Comparison of ENCODE assay signal across 1 cellular context in genomic region chr10:96112531-96112930, GRCh38.
TF ChIP-seq lines count a peak whose summit lies in the region.

No MANE protein-coding gene starts in this region.

TF ChIP-seq in K562, 482 proteins besides CTCF, POLR2A, EP300 and RAD21 (continued from another document and continues in another):
- TF ChIP-seq ZBTB11 (CRISPR knock-in tag; IDR thresholded peaks at IDR 0.05) (0 out of 6 replicates have a peak, but pooled peaks of 1 of the 3 experiments have one; percentile 22), ZBED1 (IDR thresholded peaks at IDR 0.05) (no peak), MLLT1 (IDR thresholded peaks at IDR 0.05) (no peak), CHAMP1 (IDR thresholded peaks at IDR 0.05) (no peak), MBD2 (IDR thresholded peaks at IDR 0.05; ENCODE audit: borderline replicate concordance, low read depth) (no peak), TEAD4 (IDR thresholded peaks at IDR 0.05; ENCODE audit: low read length) (0 out of 2 replicates have a peak, but pooled peaks have one; percentile 10), TEAD4 (CRISPR knock-in tag; IDR thresholded peaks at IDR 0.05; ENCODE audit: borderline replicate concordance) (no peak), NKRF (IDR thresholded peaks at IDR 0.05; ENCODE audit: borderline replicate concordance) (no peak), MYBL2 (IDR thresholded peaks at IDR 0.05; ENCODE audit: low read depth) (no peak), MYBL2 (CRISPR knock-in tag; IDR thresholded peaks at IDR 0.05; ENCODE audit: borderline replicate concordance) (no peak), ZNF384 (IDR thresholded peaks at IDR 0.05; ENCODE audit: low read depth, low read length) (no peak), ZNF197 (CRISPR knock-in tag; IDR thresholded peaks at IDR 0.05; ENCODE audit: low read depth) (no peak), ZNF398 (CRISPR knock-in tag; IDR thresholded peaks at IDR 0.05) (no peak), CBX5 (IDR thresholded peaks at IDR 0.05; ENCODE audit: borderline replicate concordance, low read depth) (no peak), FOSL1 (tag; conservative IDR thresholded peaks at IDR 0.05) (peak; percentile 40; the same call in 1 of the 2 replicates), SRSF1 (IDR thresholded peaks at IDR 0.05; ENCODE audit: low read depth, low read length) (no peak), DIDO1 (tag; IDR thresholded peaks at IDR 0.05; ENCODE audit: low read depth) (peak; percentile 27; the same call in 1 of the 2 replicates), ZNF408 (CRISPR knock-in tag; IDR thresholded peaks at IDR 0.05; ENCODE audit: low read depth) (no peak), ID3 (CRISPR knock-in tag; IDR thresholded peaks at IDR 0.05) (no peak), ID3 (tag; IDR thresholded peaks at IDR 0.05) (no peak), RNF219 (CRISPR knock-in tag; IDR thresholded peaks at IDR 0.05) (no peak), RCOR1 (IDR thresholded peaks at IDR 0.05; ENCODE audit: borderline replicate concordance in 1 of 2, low read depth in 2 of 2, low read length in 2 of 2) (no peak), NFIC (IDR thresholded peaks at IDR 0.05) (0 out of 2 replicates have a peak, but pooled peaks have one; percentile 22), THRA (IDR thresholded peaks at IDR 0.05) (no peak), BRF1 (IDR thresholded peaks at IDR 0.05; ENCODE audit: borderline replicate concordance, extremely low read depth, insufficient read length) (no peak), ZNF785 (CRISPR knock-in tag; IDR thresholded peaks at IDR 0.05) (no peak), JUN (IDR thresholded peaks at IDR 0.05; ENCODE audit: borderline replicate concordance, low read depth, low read length) (0 out of 2 replicates have a peak, but pooled peaks have one; percentile 20), JUN (CRISPR knock-in tag; IDR thresholded peaks at IDR 0.05; ENCODE audit: borderline replicate concordance) (no peak), ATF6 (CRISPR knock-in tag; IDR thresholded peaks at IDR 0.05) (no peak), TAF1 (IDR thresholded peaks at IDR 0.05; ENCODE audit: control insufficient read depth, extremely low read depth, insufficient read depth, low read length, severe bottlenecking) (no peak), SAFB2 (IDR thresholded peaks at IDR 0.05; ENCODE audit: borderline replicate concordance, low read depth, low read length, severe bottlenecking) (no peak), XRCC5 (IDR thresholded peaks at IDR 0.05; ENCODE audit: low read depth, low read length) (no peak), DNMT1 (IDR thresholded peaks at IDR 0.05) (no peak), ZNF551 (CRISPR knock-in tag; IDR thresholded peaks at IDR 0.05) (no peak), FOXP1 (CRISPR knock-in tag; IDR thresholded peaks at IDR 0.05) (no peak), PKNOX1 (IDR thresholded peaks at IDR 0.05) (no peak), ZNF589 (CRISPR knock-in tag; IDR thresholded peaks at IDR 0.05; ENCODE audit: low read depth) (no peak), ATF7 (IDR thresholded peaks at IDR 0.05) (no peak), NR0B1 (IDR thresholded peaks at IDR 0.05; ENCODE audit: partially characterized antibody) (no peak), ZNF316 (IDR thresholded peaks at IDR 0.05) (peak; percentile 58), ERF (CRISPR knock-in tag; IDR thresholded peaks at IDR 0.05) (no peak), NFE2 (IDR thresholded peaks at IDR 0.05; ENCODE audit: low read depth) (peak; percentile 71), BACH1 (tag; IDR thresholded peaks at IDR 0.05) (no peak)
